ENCODE assay signal across 11 cellular contexts in the genomic region with DNA sequence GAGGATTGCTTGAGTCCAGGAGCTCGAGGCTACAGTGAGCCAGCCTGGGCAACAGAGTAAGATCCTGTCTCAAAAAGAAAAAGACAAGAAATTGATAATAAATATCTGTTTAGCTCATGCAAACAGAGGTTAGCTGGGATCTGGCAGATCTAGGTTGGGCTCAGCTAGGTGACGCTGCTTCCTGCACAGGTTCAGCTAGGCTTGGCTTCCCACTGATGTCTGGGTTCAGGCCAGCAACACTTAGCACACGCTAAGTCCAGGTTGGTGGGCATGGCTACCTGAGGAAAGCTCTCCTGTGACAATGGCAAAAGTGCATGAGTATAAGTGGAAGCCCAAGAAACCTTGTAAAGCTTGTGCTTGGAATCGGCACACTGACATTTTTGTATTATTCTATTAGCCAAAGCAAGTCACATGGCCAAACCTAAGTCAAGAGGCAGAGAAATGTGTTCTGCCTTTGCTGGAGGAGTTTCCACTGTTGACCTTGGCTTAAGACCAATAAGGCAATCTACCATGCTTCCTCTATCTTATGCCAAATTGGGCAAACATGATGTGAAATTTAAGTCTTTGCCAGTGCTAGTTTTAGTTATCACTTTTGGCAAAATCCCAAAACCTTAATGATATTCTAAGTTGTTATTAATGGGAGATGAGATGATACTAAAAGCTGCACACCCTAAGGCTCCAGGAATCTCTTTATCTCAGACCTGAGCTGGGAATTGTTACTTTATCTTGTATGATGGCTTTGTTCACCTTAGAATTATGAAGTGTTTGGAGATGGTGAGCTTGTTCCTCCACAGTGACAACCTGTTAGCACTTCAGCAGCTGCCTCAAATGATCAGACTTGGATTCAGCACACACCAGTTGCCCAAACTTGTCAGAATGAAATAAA. TPM values are rescaled to one million over a fixed set of nuclear protein-coding genes. Genes with fewer than 3 reads are reported as not detected.
DNase-seq lines count a peak whose midpoint lies in the region; ATAC-seq and TF ChIP-seq lines count a peak whose summit lies in the region.
"Had no signal": no experiment of that assay in that cellular context is flagged by ENCODE, and none has a peak within 500 bp of the region (broad histone marks: within the 10 kb centered on the region; RNA-seq: fewer than 3 reads in every experiment).

No MANE protein-coding gene starts in this region.

- no peaks in the 10 kb centered on the region; the same call in 1 of the 2 replicates for H3K27me3 Mint-ChIP-seq in HFFc6 (ENCODE audit: insufficient read depth)

- no peak overlapping the region for H3K4me3 ChIP-seq in fibroblast of lung (replicated peaks in 1 of 4; ENCODE audit: control extremely low read depth in 1 of 4, insufficient read depth in 1 of 4, low read depth in 3 of 4, low read length in 4 of 4)
- H3K4me3 ChIP-seq in tibial nerve: no peak overlapping the region
- H3K4me3 ChIP-seq: adrenal gland had no signal

- no peaks in the 10 kb centered on the region for H4K20me1 ChIP-seq in fibroblast of lung (ENCODE audit: control insufficient read depth, extremely low read depth, insufficient read depth, low read length)

- TF ChIP-seq CTCF in HFFc6 (IDR thresholded peaks at IDR 0.05): no peak
- no peak for TF ChIP-seq CTCF in fibroblast of lung (conservative IDR thresholded peaks at IDR 0.05 in 1 of 2, IDR thresholded peaks at IDR 0.05 in 1 of 2; ENCODE audit: low read depth in 1 of 2, low read length in 2 of 2)
- TF ChIP-seq CTCF in tibial nerve (IDR thresholded peaks at IDR 0.05): no peak

- intact Hi-C loops in sciatic nerve (cut with DNase I): no loop called here

- TF ChIP-seq EP300 in tibial nerve (IDR thresholded peaks at IDR 0.05): peak in 1 of 2 donors; percentile 29

- no peaks in the 10 kb centered on the region for H3K79me2 ChIP-seq in fibroblast of lung (ENCODE audit: control insufficient read depth, insufficient read depth, low read length)

- H3K4me1 ChIP-seq in fibroblast of lung (ENCODE audit: control insufficient read depth, extremely low read depth, insufficient read depth, low read length) (peaks cover 6% of the 10 kb centered on the region), tibial nerve (peaks cover 0 to 16% (median 4%) of the 10 kb centered on the region in 4 donors)

- no peak for TF ChIP-seq POLR2A in tibial nerve (IDR thresholded peaks at IDR 0.05)

- H3K9ac ChIP-seq in fibroblast of lung (ENCODE audit: insufficient read depth, low read length): no peak overlapping the region

- H3K27ac ChIP-seq in fibroblast of lung (ENCODE audit: insufficient read depth, low read length) (peak overlapping the region; percentile 1), tibial nerve (peak overlapping the region in 1 of 4 donors; percentile 37)
- H3K27ac ChIP-seq: WERI-Rb-1 had no signal

- no peak overlapping the region for H3K4me3 Mint-ChIP-seq in HFFc6

- H3K4me2 ChIP-seq in fibroblast of lung (ENCODE audit: extremely low read depth, insufficient read depth, low read length): no peak overlapping the region

- WGBS in tibial nerve, 2 donors: 74 to 79% methylated on average over 4 of the region's 4 CpGs

- no peaks in the 10 kb centered on the region for H3K27me3 ChIP-seq in fibroblast of lung (ENCODE audit: control insufficient read depth, insufficient read depth, low read length)
- H3K27me3 ChIP-seq in tibial nerve: no peaks in the 10 kb centered on the region
- H3K27me3 ChIP-seq: adrenal gland had no signal

- peaks cover 45% of the 10 kb centered on the region for H3K4me1 Mint-ChIP-seq in HFFc6 (ENCODE audit: low read depth)

- H3K9me3 Mint-ChIP-seq in HFFc6: no peaks in the 10 kb centered on the region; the same call in 1 of the 2 replicates

- H3K27ac Mint-ChIP-seq in HFFc6: peak overlapping the region; percentile 46; the same call in 1 of the 2 replicates

- H2AFZ ChIP-seq in fibroblast of lung (ENCODE audit: low read length): no peak overlapping the region

- ATAC-seq in sciatic nerve (peak; percentile 48), GM19324 (IDR thresholded peaks at IDR 0.05; ENCODE audit: low FRiP score, unreplicated experiment) (no peak)

- H3K9me3 ChIP-seq in fibroblast of lung (ENCODE audit: control insufficient read depth, insufficient read depth, low read depth, low read length) (no peaks in the 10 kb centered on the region), tibial nerve (peaks cover 0 to 2% (median 0%) of the 10 kb centered on the region in 4 donors)
- H3K9me3 ChIP-seq: adrenal gland had no signal

- DNase-seq in HFFc6 (no peak), NCI-H69 (lab: John Stamatoyannopoulos, UW) (peak; percentile 95), fibroblast of lung (ENCODE audit: low read depth in 2 of 2) (peak; percentile 49 to 82), sciatic nerve (ENCODE audit: low spot score) (no peak), foreskin melanocyte (no peak), tibial nerve (ENCODE audit: low spot score in 2 of 2) (no peak)
- DNase-seq in activated naive CD4-positive, alpha-beta T cell treated with Interleukin-2 at 50 U/mL for 16 hours: no peak
- DNase-seq: GDM1, WERI-Rb-1 had no signal

- H3K36me3 ChIP-seq in fibroblast of lung (ENCODE audit: control insufficient read depth, insufficient read depth, low read length) (peaks cover 3% of the 10 kb centered on the region), tibial nerve (peaks cover 0 to 55% (median 0%) of the 10 kb centered on the region in 3 donors)
- H3K36me3 ChIP-seq: adrenal gland, WERI-Rb-1 had no signal

- peaks cover 33% of the 10 kb centered on the region for H3K36me3 Mint-ChIP-seq in HFFc6 (ENCODE audit: low read depth)

RNA-seq across cellular contexts. Expression of a gene that starts 49.0 kb away (rescaled TPM):
- 10 to 100 TPM; 41.0 to 44.0 (median 43.5) TPM for total RNA-seq in HFFc6 (2021; fragmentation: NEBNext Ultra II Directional; extraction: Animal tissue kit (Norgen Biotek cat#: 25700))
- total RNA-seq in fibroblast of lung: 41.3 and 61.4 TPM in 2 replicates
- 24.3 and 30.2 TPM in 2 replicates for polyA plus RNA-seq in fibroblast of lung
- polyA plus RNA-seq in fibroblast of lung (2012): 24.7 and 25.7 TPM in 2 replicates
- 24.6 and 37.2 TPM in 2 replicates for polyA minus RNA-seq in fibroblast of lung (ENCODE audit: low replicate concordance)
- total RNA-seq in sciatic nerve: 94.9 TPM
- 10 to 100 TPM; 65.1 to 91.5 (median 69.9) TPM for total RNA-seq in tibial nerve

Comparison
In these comparisons a context has a peak if more than half of its experiments do, and no peak if none do; other contexts are left out.
1. DNase-seq: peak in NCI-H69 (single experiment) and fibroblast of lung (2 of 2); none in HFFc6 (single experiment), sciatic nerve (single experiment), activated naive CD4-positive, alpha-beta T cell treated with Interleukin-2 at 50 U/mL for 16 hours (single experiment), foreskin melanocyte (single experiment) and tibial nerve (0 of 2).